In genomic region chr20:21325296-21325695, GRCh38 we compare ENCODE assay signal across 10 cellular contexts. TPM values are rescaled to one million over a fixed set of nuclear protein-coding genes. Genes with fewer than 3 reads are reported as not detected.
DNase-seq lines count a peak whose midpoint lies in the region; ATAC-seq, FAIRE-seq and TF ChIP-seq lines count a peak whose summit lies in the region.
"Had no signal": no experiment of that assay in that cellular context is flagged by ENCODE, and none has a peak within 500 bp of the region (broad histone marks: within the 10 kb centered on the region; RNA-seq: fewer than 3 reads in every experiment).

No MANE protein-coding gene starts in this region.

- peaks cover 3 to 50% (median 9%) of the 10 kb centered on the region in 3 donors for H3K36me3 Mint-ChIP-seq in naive thymus-derived CD8-positive, alpha-beta T cell

- ATAC-seq in DND-41 (ENCODE audit: insufficient read depth, low read depth) (peak; percentile 69), K562 (peak; percentile 72)
- peak; percentile 30 for ATAC-seq in naive thymus-derived CD8-positive, alpha-beta T cell

- peaks cover 52 to 70% (median 66%) of the 10 kb centered on the region in 4 donors for H3K4me1 Mint-ChIP-seq in naive thymus-derived CD8-positive, alpha-beta T cell

- DNase-seq in DND-41 (no peak), MV-4-11 (lab: John Stamatoyannopoulos, UW) (peak; percentile 70), K562 (ENCODE audit: extremely low read depth in 1 of 4, low spot score in 3 of 4) (peak in 2 of 4 experiments; percentile 28 to 53), NCI-H446 (lab: John Stamatoyannopoulos, UW) (no peak), RPMI8226 (no peak)
- no peak for DNase-seq in naive thymus-derived CD8-positive, alpha-beta T cell
- no peak for DNase-seq in stimulated activated naive CD4-positive, alpha-beta T cell (lab: John Stamatoyannopoulos, UW)
- DNase-seq: Peyer's patch; stimulated activated CD4-positive, alpha-beta T cell treated with anti-CD3 and anti-CD28 coated beads, Interleukin-12 subunit alpha, Interleukin-12 subunit beta, amount 100 ng/mL, for 4 hours had no signal

- H3K27ac Mint-ChIP-seq in naive thymus-derived CD8-positive, alpha-beta T cell, result peak overlapping the region; percentile 6 to 83 (median 36)
- H3K27ac Mint-ChIP-seq: brain had no signal

- H3K9me1 ChIP-seq in K562 (ENCODE audit: control insufficient read depth, insufficient read depth, low read length), result no peaks in the 10 kb centered on the region

- FAIRE-seq in K562 (lab: Jason Lieb, UNC), result peak; percentile 37

- intact Hi-C loops in K562 (cut with micrococcal nuclease), result no loop called here

- peaks cover 39% of the 10 kb centered on the region for H3K36me3 ChIP-seq in DND-41 (ENCODE audit: insufficient read depth, low read length)
- H3K36me3 ChIP-seq in K562 (ENCODE audit: control insufficient read depth, insufficient read depth, low read length), result peaks cover 25% of the 10 kb centered on the region; the same call in 2 of the 3 replicates

- no peak for TF ChIP-seq POLR2A in K562 (conservative IDR thresholded peaks at IDR 0.05)

- H3K27ac ChIP-seq in DND-41 (ENCODE audit: low read length), result peak overlapping the region; percentile 8
- H3K27ac ChIP-seq in K562 (ENCODE audit: extremely low read depth, low read depth, low read length), result peak overlapping the region; percentile 81
- H3K27ac ChIP-seq: Peyer's patch had no signal

- no TSS peak for BruUV-seq in K562 (replicated peaks; lab: Mats Ljungman, UMichigan)

- TF ChIP-seq EP300 in K562 (IDR thresholded peaks at IDR 0.05; ENCODE audit: low read length), result peak; percentile 62

- H3K27me3 Mint-ChIP-seq in naive thymus-derived CD8-positive, alpha-beta T cell, result no peaks in the 10 kb centered on the region
- H3K27me3 Mint-ChIP-seq: brain had no signal

- H3K4me3 ChIP-seq in DND-41 (ENCODE audit: low read depth in 1 of 2, low read length in 2 of 2) (no peak overlapping the region), K562 (peak overlapping the region; percentile 5; the same call in 1 of the 2 replicates)
- H3K4me3 ChIP-seq: Peyer's patch had no signal

- peaks cover 88% of the 10 kb centered on the region for H4K20me1 ChIP-seq in DND-41 (ENCODE audit: insufficient read depth, low read length)
- H4K20me1 ChIP-seq in K562 (replicated peaks; ENCODE audit: control insufficient read depth, insufficient read depth, low read length), result no peaks in the 10 kb centered on the region

- WGBS in K562 (ENCODE audit: insufficient coverage, low coverage, missing lambda C conversion rate), result 0% methylated on average over 1 of the region's 1 CpG

- CTCF ChIA-PET in K562 (lab: Yijun Ruan, JAX; ENCODE audit: low intra/inter-chr PET ratio), result no interaction called here

- in situ Hi-C loops in K562 (cut with MboI), result no loop called here

- H3K9me3 ChIP-seq in DND-41 (ENCODE audit: insufficient read depth, low read length, severe bottlenecking) (peaks cover 9% of the 10 kb centered on the region), K562 (replicated peaks; ENCODE audit: control insufficient read depth, insufficient read depth, low read depth, low read length) (no peaks in the 10 kb centered on the region; the same call in 1 of the 2 replicates)
- H3K9me3 ChIP-seq: Peyer's patch had no signal

- TF ChIP-seq RAD21 in K562 (CRISPR knock-in tag; conservative IDR thresholded peaks at IDR 0.05 in 1 of 2, IDR thresholded peaks at IDR 0.05 in 1 of 2), result no peak

- H3K9ac ChIP-seq in DND-41 (ENCODE audit: low read depth, low read length) (no peak overlapping the region), K562 (ENCODE audit: insufficient read depth in 1 of 2, low read depth in 2 of 2, low read length in 2 of 2) (peak overlapping the region in 1 of 2 experiments; percentile 56; a peak in 2 of 4 replicates)

- no peaks in the 10 kb centered on the region for H3K27me3 ChIP-seq in DND-41 (ENCODE audit: insufficient read depth, low read length, poor library complexity)
- no peaks in the 10 kb centered on the region for H3K27me3 ChIP-seq in K562 (ENCODE audit: control insufficient read depth in 2 of 2, insufficient read depth in 2 of 2, low read length in 2 of 2)
- H3K27me3 ChIP-seq: Peyer's patch had no signal

- peaks cover 29% of the 10 kb centered on the region for H3K4me1 ChIP-seq in DND-41 (ENCODE audit: insufficient read depth, low read length)
- H3K4me1 ChIP-seq in K562 (replicated peaks in 1 of 2; ENCODE audit: control insufficient read depth in 2 of 2, insufficient read depth in 2 of 2, low read length in 2 of 2), result peaks cover 7 to 39% of the 10 kb centered on the region in 2 experiments

- POLR2A ChIA-PET in K562 (lab: Yijun Ruan, JAX), result interaction anchor here (1.7 to 2.3 kb wide), 2 partner anchors 13 to 21 kb away, joined by 4 to 14 read pairs; partner anchors contain the start of gene XRN2
- POLR2A ChIA-PET in naive thymus-derived CD8-positive, alpha-beta T cell (lab: Charles Lee), result interaction anchor here (1.4 kb wide), 1 partner anchor 22 kb away, joined by 8 read pairs; the partner anchor contains the start of gene XRN2

- H3K79me2 ChIP-seq in DND-41 (ENCODE audit: insufficient read depth, low read length), result peaks cover 95% of the 10 kb centered on the region
- peaks cover 96% of the 10 kb centered on the region for H3K79me2 ChIP-seq in K562 (ENCODE audit: control insufficient read depth, insufficient read depth, low read length)

- peak overlapping the region; percentile 23 to 80 (median 61) for H3K4me3 Mint-ChIP-seq in naive thymus-derived CD8-positive, alpha-beta T cell
- H3K4me3 Mint-ChIP-seq: brain had no signal

- H2AFZ ChIP-seq in DND-41 (ENCODE audit: low read depth, low read length), result no peak overlapping the region
- no peak overlapping the region for H2AFZ ChIP-seq in K562 (ENCODE audit: low read depth, low read length)

- peaks cover 0 to 22% (median 7%) of the 10 kb centered on the region in 9 donors for H3K9me3 Mint-ChIP-seq in naive thymus-derived CD8-positive, alpha-beta T cell

- TF ChIP-seq CTCF in DND-41 (IDR thresholded peaks at IDR 0.05; ENCODE audit: borderline replicate concordance, extremely low read depth, low read length, poor library complexity, severe bottlenecking), result no peak
- no peak for TF ChIP-seq CTCF in K562 (IDR thresholded peaks at IDR 0.05 in 2 of 3, conservative IDR thresholded peaks at IDR 0.05 in 1 of 3; ENCODE audit: insufficient read depth in 2 of 3, low read depth in 1 of 3, low read length in 3 of 3)

- H3K4me2 ChIP-seq in DND-41 (ENCODE audit: insufficient read depth, low read length), result no peak overlapping the region
- H3K4me2 ChIP-seq in K562 (ENCODE audit: insufficient read depth, low read length), result peak overlapping the region; percentile 53

TF ChIP-seq in K562, 482 proteins besides CTCF, POLR2A, EP300 and RAD21 (continues in another document):
- TF ChIP-seq TFAM (CRISPR knock-in tag; conservative IDR thresholded peaks at IDR 0.05), result no peak
- 0 out of 2 replicates have a peak, but pooled peaks have one; percentile 49 for TF ChIP-seq EHMT2 (IDR thresholded peaks at IDR 0.05)
- TF ChIP-seq SMARCC2 (IDR thresholded peaks at IDR 0.05; ENCODE audit: low read depth), result peak; percentile 45; the same call in 1 of the 2 replicates
- no peak for TF ChIP-seq HDAC2 (IDR thresholded peaks at IDR 0.05)
- peak; percentile 33; the same call in 1 of the 2 replicates for TF ChIP-seq ZEB2 (IDR thresholded peaks at IDR 0.05)
- TF ChIP-seq GABPB1 (CRISPR knock-in tag; IDR thresholded peaks at IDR 0.05), result no peak
- peak; percentile 73; the same call in 1 of the 2 replicates for TF ChIP-seq LEF1 (IDR thresholded peaks at IDR 0.05)
- TF ChIP-seq ZNF197 (CRISPR knock-in tag; IDR thresholded peaks at IDR 0.05; ENCODE audit: low read depth), result no peak
- TF ChIP-seq PKNOX1 (IDR thresholded peaks at IDR 0.05), result 0 out of 2 replicates have a peak, but pooled peaks have one; percentile 49
- no peak for TF ChIP-seq SP2 (IDR thresholded peaks at IDR 0.05; ENCODE audit: extremely low read depth, low read depth, low read length, poor library complexity, severe bottlenecking)

RNA-seq across cellular contexts. Expression of gene XRN2, which starts 22.2 kb away (rescaled TPM):
- total RNA-seq in K562 (2011; cell fraction: chromatin; rRNA removed; ENCODE audit: low replicate concordance), result 18.4 and 43.0 TPM in 2 replicates
- total RNA-seq in K562 (2011; cell fraction: nucleolus; rRNA removed), result 10.5 and 12.4 TPM in 2 replicates
- 17.9 and 18.3 TPM in 2 replicates for total RNA-seq in K562 (2011; cell fraction: nucleoplasm; rRNA removed)
- 41.8 and 43.0 TPM in 2 replicates for total RNA-seq in K562 (2014; rRNA removed)
- 67.3 and 75.5 TPM in 2 replicates for total RNA-seq in K562 (2014; rRNA removed; fragmentation: Illumina TruSeq; extraction: Trizol)
- total RNA-seq in K562 (2015; rRNA removed; fragmentation: Illumina TruSeq; extraction: Trizol), result 57.2 and 58.3 TPM in 2 replicates
- 45.1 and 45.5 TPM in 2 replicates for total RNA-seq in K562 (2021)
- 51.9 and 67.3 TPM in 2 replicates for polyA plus RNA-seq in K562 (2011; rRNA removed)
- polyA plus RNA-seq in K562 (2011; cell fraction: cytosol; rRNA removed), result 20.4 and 30.0 TPM in 2 replicates
- 32.4 and 45.0 TPM in 2 replicates for polyA plus RNA-seq in K562 (2011; cell fraction: nucleus; rRNA removed)
- polyA plus RNA-seq in K562 (2012), result 37.0 and 48.6 TPM in 2 replicates
- 55.1 and 62.7 TPM in 2 replicates for polyA plus RNA-seq in K562 (2014; fragmentation: Illumina TruSeq; extraction: Trizol)
- 10 to 100 TPM; 43.4 to 51.4 TPM for polyA plus RNA-seq in K562 (2014; fragmentation: Nextera tagmentation; extraction: Ambion mirVana)
- 40.7 and 44.0 TPM in 2 replicates for polyA plus RNA-seq in K562 (2014; rRNA removed)
- polyA minus RNA-seq in K562 (2011; rRNA and poly(A)+ RNA removed), result 78.4 and 80.1 TPM in 2 replicates
- 23.7 and 30.4 TPM in 2 replicates for polyA minus RNA-seq in K562 (2011; cell fraction: cytosol; rRNA and poly(A)+ RNA removed)
- 15.3 and 26.2 TPM in 2 replicates for polyA minus RNA-seq in K562 (2011; cell fraction: nucleus; rRNA and poly(A)+ RNA removed)
- total RNA-seq in naive thymus-derived CD8-positive, alpha-beta T cell, result 10 to 100 TPM; 62.1 to 65.4 TPM
- 10 to 100 TPM; 71.1 to 77.3 (median 72.5) TPM for polyA plus RNA-seq in naive thymus-derived CD8-positive, alpha-beta T cell
